ENCODE assay signal across 10 cellular contexts in genomic region chr1:69568435-69569280, GRCh38. TPM values are rescaled to one million over a fixed set of nuclear protein-coding genes. Genes with fewer than 3 reads are reported as not detected.
DNase-seq lines count a peak whose midpoint lies in the region; ATAC-seq, FAIRE-seq and TF ChIP-seq lines count a peak whose summit lies in the region.
"Had no signal": no experiment of that assay in that cellular context is flagged by ENCODE, and none has a peak within 500 bp of the region (broad histone marks: within the 10 kb centered on the region; RNA-seq: fewer than 3 reads in every experiment).

No MANE protein-coding gene starts in this region.

- TF ChIP-seq RAD21 in K562 (CRISPR knock-in tag; conservative IDR thresholded peaks at IDR 0.05 in 1 of 2, IDR thresholded peaks at IDR 0.05 in 1 of 2), result no peak

- BruUV-seq in K562 (replicated peaks; lab: Mats Ljungman, UMichigan), result no TSS peak

- POLR2A ChIA-PET in K562 (lab: Yijun Ruan, JAX), result no interaction called here

- H3K36me3 ChIP-seq in K562 (ENCODE audit: control insufficient read depth, insufficient read depth, low read length) (no peaks in the 10 kb centered on the region), left lung (no peaks in the 10 kb centered on the region), thymus (ENCODE audit: control insufficient read depth, insufficient read depth) (no peaks in the 10 kb centered on the region)

- peak overlapping the region; percentile 79 for H2AFZ ChIP-seq in K562 (ENCODE audit: low read depth, low read length)

- ATAC-seq in K562 (peak; percentile 13), left lung (no peak)

- H3K79me2 ChIP-seq in K562 (ENCODE audit: control insufficient read depth, insufficient read depth, low read length), result no peaks in the 10 kb centered on the region

- no peak for TF ChIP-seq POLR2A in K562 (conservative IDR thresholded peaks at IDR 0.05)

- in situ Hi-C loops in K562 (cut with MboI), result no loop called here
- in situ Hi-C loops in ACHN (cut with HindIII; ENCODE audit: low pct_ligation_motif_present, low pct_unique_long_range_greater_than_20kb, low sequenced_read_pairs), result no loop called here

- peak overlapping the region; percentile 80 for H3K4me2 ChIP-seq in K562 (ENCODE audit: insufficient read depth, low read length)

- H3K4me1 ChIP-seq in K562 (replicated peaks in 1 of 2; ENCODE audit: control insufficient read depth in 2 of 2, insufficient read depth in 2 of 2, low read length in 2 of 2), result peaks cover 0 to 17% of the 10 kb centered on the region in 2 experiments; a peak in 3 of 5 replicates
- peaks cover 0 to 22% of the 10 kb centered on the region in 2 donors for H3K4me1 ChIP-seq in left lung
- H3K4me1 ChIP-seq in thymus (ENCODE audit: control insufficient read depth, insufficient read depth, low read length), result no peaks in the 10 kb centered on the region

- H3K9ac ChIP-seq in K562 (ENCODE audit: insufficient read depth in 1 of 2, low read depth in 2 of 2, low read length in 2 of 2), result peak overlapping the region in 1 of 2 experiments; percentile 85; a peak in 3 of 4 replicates

- peak overlapping the region; percentile 44 for H3K4me3 ChIP-seq in K562
- H3K4me3 ChIP-seq in left lung, result peak overlapping the region; percentile 30 to 31
- peak overlapping the region; percentile 12 for H3K4me3 ChIP-seq in thymus (ENCODE audit: low read length)

- no peaks in the 10 kb centered on the region for H4K20me1 ChIP-seq in K562 (replicated peaks; ENCODE audit: control insufficient read depth, insufficient read depth, low read length)

- no peaks in the 10 kb centered on the region for H3K9me3 ChIP-seq in K562 (replicated peaks; ENCODE audit: control insufficient read depth, insufficient read depth, low read depth, low read length)
- no peaks in the 10 kb centered on the region for H3K9me3 ChIP-seq in left lung
- H3K9me3 ChIP-seq in thymus (ENCODE audit: control insufficient read depth), result no peaks in the 10 kb centered on the region

- TF ChIP-seq CTCF in K562 (IDR thresholded peaks at IDR 0.05 in 2 of 3, conservative IDR thresholded peaks at IDR 0.05 in 1 of 3; ENCODE audit: insufficient read depth in 2 of 3, low read depth in 1 of 3, low read length in 3 of 3) (no peak), left lung (IDR thresholded peaks at IDR 0.05) (no peak)

- DNase-seq in NCI-H82 (lab: John Stamatoyannopoulos, UW) (peak; percentile 42), NCI-H82 treated with DMSO at 0.1 percent for 48 hours (lab: John Stamatoyannopoulos, UW; ENCODE audit: unreplicated experiment) (no peak), K562 (ENCODE audit: extremely low read depth in 1 of 4, low spot score in 3 of 4) (peak; percentile 12 to 26 (median 18)), left lung (peak in 1 of 2 donors; percentile 47), ACHN (no peak), GM19238 (ENCODE audit: insufficient read length, low spot score) (no peak), DMS153 (lab: John Stamatoyannopoulos, UW) (no peak)
- DNase-seq: CD4-positive, CD25-positive, alpha-beta regulatory T cell had no signal

- no peak for FAIRE-seq in K562 (lab: Jason Lieb, UNC)

- TF ChIP-seq EP300 in K562 (IDR thresholded peaks at IDR 0.05; ENCODE audit: low read length), result no peak

- CTCF ChIA-PET in K562 (lab: Yijun Ruan, JAX; ENCODE audit: low intra/inter-chr PET ratio), result no interaction called here

- no peaks in the 10 kb centered on the region for H3K9me1 ChIP-seq in K562 (ENCODE audit: control insufficient read depth, insufficient read depth, low read length)

- intact Hi-C loops in K562 (cut with micrococcal nuclease), result no loop called here
- intact Hi-C loops in left lung (cut with DNase I), result no loop called here

- 7% methylated on average over 35 of the region's 49 CpGs for WGBS in K562 (ENCODE audit: insufficient coverage, low coverage, missing lambda C conversion rate)
- 3% methylated on average over 49 of the region's 49 CpGs for WGBS in thymus

- H3K27me3 ChIP-seq in K562 (ENCODE audit: control insufficient read depth in 2 of 2, insufficient read depth in 2 of 2, low read length in 2 of 2) (no peaks in the 10 kb centered on the region; a peak in 1 of 5 replicates), left lung (peaks cover 33 to 72% of the 10 kb centered on the region in 2 donors), thymus (ENCODE audit: control insufficient read depth, insufficient read depth) (peaks cover 38% of the 10 kb centered on the region)

- H3K27ac ChIP-seq in K562 (ENCODE audit: extremely low read depth, low read depth, low read length) (no peak overlapping the region; the same call in 2 of the 3 replicates), left lung (no peak overlapping the region), thymus (ENCODE audit: low read depth) (no peak overlapping the region)

TF ChIP-seq in K562, 482 proteins besides CTCF, POLR2A, EP300 and RAD21:
- 0 out of 2 replicates have a peak, but pooled peaks have one; percentile 1 for TF ChIP-seq CTBP1 (IDR thresholded peaks at IDR 0.05; ENCODE audit: borderline replicate concordance)
- no peak for TF ChIP-seq U2AF2 (optimal IDR thresholded peaks at IDR 0.05; ENCODE audit: low read depth, low read length)
- no peak for TF ChIP-seq ILK (tag; IDR thresholded peaks at IDR 0.05; ENCODE audit: borderline replicate concordance, low read depth)
- TF ChIP-seq E2F6 (IDR thresholded peaks at IDR 0.05; ENCODE audit: borderline replicate concordance in 1 of 2, extremely low read depth in 1 of 2, insufficient read depth in 1 of 2, insufficient read length in 1 of 2, low read depth in 1 of 2, low read length in 1 of 2, poor library complexity in 1 of 2, severe bottlenecking in 1 of 2), result peak in 1 of 2 experiments; percentile 76

RNA-seq across cellular contexts. Expression of gene LRRC7, which starts 0.9 kb away (rescaled TPM):
- total RNA-seq in K562 (2011; cell fraction: chromatin; rRNA removed; ENCODE audit: low replicate concordance), result 0.56 and 1.8 TPM in 2 replicates
- total RNA-seq in K562 (2011; cell fraction: nucleolus; rRNA removed), result 0.33 and 0.66 TPM in 2 replicates
- total RNA-seq in K562 (2011; cell fraction: nucleoplasm; rRNA removed), result 0.59 and 0.92 TPM in 2 replicates
- 0.09 and 0.20 TPM in 2 replicates for total RNA-seq in K562 (2014; rRNA removed)
- total RNA-seq in K562 (2014; rRNA removed; fragmentation: Illumina TruSeq; extraction: Trizol), result 0.55 and 0.67 TPM in 2 replicates
- total RNA-seq in K562 (2015; rRNA removed; fragmentation: Illumina TruSeq; extraction: Trizol), result 0.79 and 0.94 TPM in 2 replicates
- total RNA-seq in K562 (2021), result 0.49 and 0.60 TPM in 2 replicates
- polyA plus RNA-seq in K562 (2011; rRNA removed), result 0.03 and 0.10 TPM in 2 replicates
- polyA plus RNA-seq in K562 (2011; cell fraction: cytosol; rRNA removed), result 0.01 TPM in 2 replicates
- 0.07 and 0.17 TPM in 2 replicates for polyA plus RNA-seq in K562 (2011; cell fraction: nucleus; rRNA removed)
- polyA plus RNA-seq in K562 (2012), result 0.42 and 0.87 TPM in 2 replicates
- 0.37 and 0.43 TPM in 2 replicates for polyA plus RNA-seq in K562 (2014; fragmentation: Illumina TruSeq; extraction: Trizol)
- under 1 TPM; 0.46 to 0.61 TPM for polyA plus RNA-seq in K562 (2014; fragmentation: Nextera tagmentation; extraction: Ambion mirVana)
- 0.56 and 0.62 TPM in 2 replicates for polyA plus RNA-seq in K562 (2014; rRNA removed)
- 0.06 and 0.14 TPM in 2 replicates for polyA minus RNA-seq in K562 (2011; rRNA and poly(A)+ RNA removed)
- polyA minus RNA-seq in K562 (2011; cell fraction: cytosol; rRNA and poly(A)+ RNA removed), result not detected in 2 replicates
- 0.22 and 0.27 TPM in 2 replicates for polyA minus RNA-seq in K562 (2011; cell fraction: nucleus; rRNA and poly(A)+ RNA removed)
- total RNA-seq in left lung, result not detected
- polyA plus RNA-seq in thymus, result 0.21 TPM
- total RNA-seq: pulmonary artery endothelial cell had no signal

Comparison
In these comparisons a context has a peak if more than half of its experiments do, and no peak if none do; other contexts are left out.
1. DNase-seq: peak in NCI-H82 (single experiment) and K562 (4 of 4); none in NCI-H82 treated with DMSO at 0.1 percent for 48 hours (single experiment), ACHN (single experiment), GM19238 (single experiment) and DMS153 (single experiment).
2. Peak in every context shown above with its lines, with median percentiles within 50 percentile points of each other: H3K4me3 ChIP-seq.